Comparison of ENCODE assay signal across 8 cellular contexts in the genomic region with DNA sequence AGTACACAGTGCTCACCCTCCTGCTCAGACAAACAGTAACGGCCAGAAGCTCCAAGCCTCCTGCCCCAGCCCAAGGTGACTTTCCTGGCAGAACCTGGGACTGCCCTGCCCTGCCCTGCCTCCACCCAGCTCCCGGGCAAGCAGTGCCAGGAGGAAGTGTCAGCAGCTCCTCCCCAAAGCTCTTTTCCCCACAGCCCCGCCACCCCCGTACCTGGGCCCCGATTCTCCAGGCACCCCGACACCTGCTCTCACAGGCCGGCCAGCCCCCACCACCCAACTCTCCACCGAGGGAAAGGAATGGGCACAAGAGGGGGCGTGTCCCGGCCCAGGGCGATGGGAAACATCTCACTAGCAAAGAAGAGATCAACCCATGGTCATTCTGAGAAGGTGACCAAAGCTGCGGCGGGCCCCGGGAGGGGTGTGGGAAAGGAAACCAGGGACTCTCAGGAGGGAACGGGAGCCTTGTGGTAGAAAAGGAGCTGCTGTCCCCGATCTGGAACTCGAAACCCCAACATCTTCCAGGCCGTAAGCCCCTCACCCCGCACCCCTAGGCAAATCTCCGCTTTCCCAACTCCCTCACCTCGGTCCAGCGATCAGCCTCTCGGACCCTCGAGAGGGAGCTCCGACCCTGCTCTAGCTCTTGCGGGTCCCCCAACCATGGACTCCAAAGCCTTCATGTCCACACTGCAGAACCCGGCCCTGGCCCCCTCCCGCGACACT. TPM values are rescaled to one million over a fixed set of nuclear protein-coding genes. Genes with fewer than 3 reads are reported as not detected.
DNase-seq lines count a peak whose midpoint lies in the region; ATAC-seq and TF ChIP-seq lines count a peak whose summit lies in the region.

No MANE protein-coding gene starts in this region.

- POLR2A ChIA-PET in HCT116 (lab: Charles Lee): interaction anchor here (2.1 kb wide), 1 partner anchor 55 kb away, joined by 5 read pairs; no protein-coding TSS in a partner anchor

- BruUV-seq in HCT116 (replicated peaks; lab: Mats Ljungman, UMichigan): no TSS peak

- RAD21 ChIA-PET in HCT116 (lab: Charles Lee; ENCODE audit: low non-redundant PET in 1 of 2, low total read pairs in 2 of 2, uncharacterized antibody in 2 of 2, unreplicated experiment in 2 of 2): no interaction called here

- CTCF ChIA-PET in HCT116 (lab: Charles Lee): interaction anchor here (1.0 to 1.4 kb wide), 2 partner anchors 23 to 135 kb away, joined by 5 read pairs; no protein-coding TSS in a partner anchor

- WGBS in stomach, 5 donors: 2 to 7% (median 4%) methylated on average over 25 to 29 of the region's 29 CpGs

- H3K4me1 ChIP-seq in HCT116 (ENCODE audit: control insufficient read depth in 1 of 2, insufficient read depth in 2 of 2, low read length in 2 of 2): peaks cover 65 to 87% of the 10 kb centered on the region in 2 experiments
- H3K4me1 ChIP-seq in iPS-18a (ENCODE audit: control insufficient read depth, low read depth, low read length): peaks cover 56% of the 10 kb centered on the region
- H3K4me1 ChIP-seq in stomach: peaks cover 90 to 95% (median 94%) of the 10 kb centered on the region in 4 donors

- TF ChIP-seq POLR2A in HCT116 (IDR thresholded peaks at IDR 0.05; ENCODE audit: borderline replicate concordance, extremely low read depth, insufficient read depth, insufficient read length): no peak
- no peak for TF ChIP-seq POLR2A in stomach (IDR thresholded peaks at IDR 0.05)

- H2AFZ ChIP-seq in HCT116 (ENCODE audit: low read depth, low read length, poor library complexity, severe bottlenecking): no peak overlapping the region

- TF ChIP-seq RAD21 in HCT116 (IDR thresholded peaks at IDR 0.05; ENCODE audit: low read depth): no peak

- DNase-seq in HCT116 (ENCODE audit: low read depth, low spot score) (no peak), stomach (peak; percentile 90), SK-N-DZ (ENCODE audit: low spot score) (no peak), NCI-H69 (lab: John Stamatoyannopoulos, UW) (no peak), NCI-H446 (lab: John Stamatoyannopoulos, UW) (no peak), putamen (ENCODE audit: low spot score) (no peak)

- no peak for TF ChIP-seq CTCF in HCT116 (IDR thresholded peaks at IDR 0.05 in 2 of 3, conservative IDR thresholded peaks at IDR 0.05 in 1 of 3; ENCODE audit: borderline replicate concordance in 1 of 3, insufficient read depth in 1 of 3, low read depth in 2 of 3, low read length in 2 of 3)
- no peak for TF ChIP-seq CTCF in stomach (IDR thresholded peaks at IDR 0.05)

- H3K79me2 ChIP-seq in HCT116 (ENCODE audit: insufficient read depth, low read length): peaks cover 79% of the 10 kb centered on the region

- H3K9me2 ChIP-seq in HCT116 (ENCODE audit: insufficient read depth): no peaks in the 10 kb centered on the region

- no peak for TF ChIP-seq EP300 in stomach (IDR thresholded peaks at IDR 0.05)

- H3K36me3 ChIP-seq in HCT116 (ENCODE audit: control insufficient read depth in 1 of 2, insufficient read depth in 2 of 2, low read length in 2 of 2) (no peaks in the 10 kb centered on the region; a peak in 1 of 4 replicates), iPS-18a (ENCODE audit: control insufficient read depth, low read depth, low read length) (no peaks in the 10 kb centered on the region), stomach (no peaks in the 10 kb centered on the region)

- H3K4me3 ChIP-seq in HCT116 (replicated peaks in 1 of 2; ENCODE audit: low read depth in 1 of 2, low read length in 2 of 2) (peak overlapping the region; percentile 73 to 87), iPS-18a (ENCODE audit: low read length) (peak overlapping the region; percentile 75), stomach (peak overlapping the region; percentile 55 to 89 (median 82))

- intact Hi-C loops in HCT116 (cut with micrococcal nuclease) (loop anchor here (2.0 kb wide), 1 partner anchor 15 kb away; no protein-coding TSS in a partner anchor), stomach (cut with DNase I; ENCODE audit: low total_unique reads) (no loop called here)

- ATAC-seq in HCT116: no peak; the same call in 1 of the 2 replicates

- H3K9ac ChIP-seq in HCT116 (ENCODE audit: low read length) (peak overlapping the region; percentile 91), iPS-18a (ENCODE audit: low read length) (peak overlapping the region; percentile 58)

- H3K27me3 ChIP-seq in HCT116 (ENCODE audit: insufficient read depth, low read length) (no peaks in the 10 kb centered on the region), iPS-18a (ENCODE audit: control insufficient read depth, insufficient read depth, low read length) (no peaks in the 10 kb centered on the region), stomach (peaks cover 0 to 41% (median 6%) of the 10 kb centered on the region in 3 donors)

- H4K20me1 ChIP-seq in HCT116 (ENCODE audit: insufficient read depth): no peaks in the 10 kb centered on the region

- H3K4me2 ChIP-seq in HCT116 (ENCODE audit: low read length): peak overlapping the region; percentile 85

- H3K9me3 ChIP-seq in HCT116 (ENCODE audit: control insufficient read depth in 1 of 2, insufficient read depth in 1 of 2, low read depth in 1 of 2, low read length in 2 of 2) (no peaks in the 10 kb centered on the region), iPS-18a (ENCODE audit: control insufficient read depth, low read depth, low read length) (no peaks in the 10 kb centered on the region), stomach (no peaks in the 10 kb centered on the region)

- H3K27ac ChIP-seq in HCT116 (ENCODE audit: low read depth, low read length) (peak overlapping the region; percentile 93), angular gyrus (ENCODE audit: low read depth, low read length) (peak overlapping the region; percentile 95), iPS-18a (ENCODE audit: low read length) (no peak overlapping the region), stomach (peak overlapping the region; percentile 96 to 100 (median 98))

TF ChIP-seq in HCT116, 20 proteins besides CTCF, POLR2A, EP300 and RAD21 (continues in another document):
- TF ChIP-seq EZH2phosphoT487 (IDR thresholded peaks at IDR 0.05; ENCODE audit: borderline replicate concordance) (no peak), FOSL1 (IDR thresholded peaks at IDR 0.05; ENCODE audit: low read depth) (no peak), EGR1 (IDR thresholded peaks at IDR 0.05; ENCODE audit: low read depth) (no peak), EZH2 (IDR thresholded peaks at IDR 0.05) (no peak), YY1 (IDR thresholded peaks at IDR 0.05; ENCODE audit: extremely low read depth, insufficient replicate concordance, low read depth, low read length) (no peak), JUND (IDR thresholded peaks at IDR 0.05) (no peak), CEBPB (IDR thresholded peaks at IDR 0.05; ENCODE audit: low read depth) (no peak)
- TF ChIP-seq, protein P1, sequence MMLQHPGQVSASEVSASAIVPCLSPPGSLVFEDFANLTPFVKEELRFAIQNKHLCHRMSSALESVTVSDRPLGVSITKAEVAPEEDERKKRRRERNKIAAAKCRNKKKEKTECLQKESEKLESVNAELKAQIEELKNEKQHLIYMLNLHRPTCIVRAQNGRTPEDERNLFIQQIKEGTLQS (IDR thresholded peaks at IDR 0.05): no peak
- TF ChIP-seq, protein P2, sequence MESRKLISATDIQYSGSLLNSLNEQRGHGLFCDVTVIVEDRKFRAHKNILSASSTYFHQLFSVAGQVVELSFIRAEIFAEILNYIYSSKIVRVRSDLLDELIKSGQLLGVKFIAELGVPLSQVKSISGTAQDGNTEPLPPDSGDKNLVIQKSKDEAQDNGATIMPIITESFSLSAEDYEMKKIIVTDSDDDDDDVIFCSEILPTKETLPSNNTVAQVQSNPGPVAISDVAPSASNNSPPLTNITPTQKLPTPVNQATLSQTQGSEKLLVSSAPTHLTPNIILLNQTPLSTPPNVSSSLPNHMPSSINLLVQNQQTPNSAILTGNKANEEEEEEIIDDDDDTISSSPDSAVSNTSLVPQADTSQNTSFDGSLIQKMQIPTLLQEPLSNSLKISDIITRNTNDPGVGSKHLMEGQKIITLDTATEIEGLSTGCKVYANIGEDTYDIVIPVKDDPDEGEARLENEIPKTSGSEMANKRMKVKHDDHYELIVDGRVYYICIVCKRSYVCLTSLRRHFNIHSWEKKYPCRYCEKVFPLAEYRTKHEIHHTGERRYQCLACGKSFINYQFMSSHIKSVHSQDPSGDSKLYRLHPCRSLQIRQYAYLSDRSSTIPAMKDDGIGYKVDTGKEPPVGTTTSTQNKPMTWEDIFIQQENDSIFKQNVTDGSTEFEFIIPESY (IDR thresholded peaks at IDR 0.05; ENCODE audit: extremely low read depth, insufficient replicate concordance, low read length): no peak

RNA-seq across cellular contexts. Expression of a gene that starts 1.2 kb away (rescaled TPM):
- 49.6 TPM for total RNA-seq in HCT116 (2021; ENCODE audit: unreplicated experiment)
- 33.8 and 34.4 TPM in 2 replicates for polyA plus RNA-seq in HCT116 (2012)
- 100 to 1,000 TPM in 3 of 5 donors, 10 to 100 TPM in 2; 44.4 to 219 (median 122) TPM for total RNA-seq in stomach
- 10 to 100 TPM; 34.7 to 51.5 (median 45.6) TPM for polyA plus RNA-seq in stomach
- 38.2 and 42.1 TPM in 2 replicates for polyA plus RNA-seq in SK-N-DZ (2014; cell fraction: cytosol; rRNA removed)
- 33.6 and 40.5 TPM in 2 replicates for polyA plus RNA-seq in SK-N-DZ (2014; cell fraction: nucleus; rRNA removed)

RNA-seq across cellular contexts. Expression of a gene that starts 31.5 kb away (rescaled TPM):
- total RNA-seq in HCT116 (2021; ENCODE audit: unreplicated experiment) (5.6 TPM), stomach (not detected)
- polyA plus RNA-seq in HCT116 (2012): 0.10 TPM in 1 of 2 replicates, not detected in the other
- 10 to 100 TPM in 1 of 3 donors, 1 to 10 TPM in 2; 2.5 to 35.9 (median 2.9) TPM for polyA plus RNA-seq in stomach
- not detected in 2 replicates for polyA plus RNA-seq in SK-N-DZ (2014; cell fraction: cytosol; rRNA removed)
- not detected in 2 replicates for polyA plus RNA-seq in SK-N-DZ (2014; cell fraction: nucleus; rRNA removed)

RNA-seq across cellular contexts. Expression of a gene that starts 43.3 kb away (rescaled TPM):
- 10.0 TPM for total RNA-seq in HCT116 (2021; ENCODE audit: unreplicated experiment)
- 0.03 TPM in 1 of 2 replicates, not detected in the other for polyA plus RNA-seq in HCT116 (2012)
- not detected for total RNA-seq in stomach
- 10 to 100 TPM in 1 of 3 donors, 1 to 10 TPM in 2; 2.7 to 26.6 (median 4.0) TPM for polyA plus RNA-seq in stomach
- polyA plus RNA-seq in SK-N-DZ (2014; cell fraction: cytosol; rRNA removed): not detected in 2 replicates
- not detected in 2 replicates for polyA plus RNA-seq in SK-N-DZ (2014; cell fraction: nucleus; rRNA removed)

Comparison
In these comparisons a context has a peak if more than half of its experiments do, and no peak if none do; other contexts are left out.
1. RNA of a gene that starts 43.3 kb away (total RNA-seq): 10.0 TPM in HCT116 (single experiment); not detected in stomach; every median in the first group is over 10 times any median in the second.
2. Peak in every context shown above with its lines, with median percentiles within 50 percentile points of each other: H3K4me3 ChIP-seq.